31 cellular contexts compared by ENCODE assay signal in the genomic region with DNA sequence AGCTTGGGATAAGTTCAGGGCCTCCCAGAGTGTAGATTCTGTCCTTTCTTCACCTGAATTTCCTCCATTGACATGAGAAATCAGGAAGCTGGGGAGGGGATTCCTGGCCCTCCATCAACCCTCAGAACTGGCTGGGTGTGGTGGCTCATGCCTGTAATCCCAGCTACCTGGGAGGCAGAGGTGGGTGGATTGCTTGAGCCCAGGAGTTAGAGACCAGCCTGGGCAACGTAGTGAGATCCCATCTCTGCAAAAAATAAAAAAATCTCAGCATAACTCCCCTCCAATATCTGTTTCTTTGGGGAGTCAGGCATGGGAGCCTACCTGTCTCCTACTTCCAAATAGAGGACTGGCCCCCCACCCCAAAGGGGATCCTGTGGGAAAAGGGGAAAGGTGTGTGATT. TPM values are rescaled to one million over a fixed set of nuclear protein-coding genes. Genes with fewer than 3 reads are reported as not detected.
"Had no signal": no experiment of that assay in that cellular context is flagged by ENCODE, and none has a peak within 500 bp of the region (broad histone marks: within the 10 kb centered on the region; RNA-seq: fewer than 3 reads in every experiment).

No MANE protein-coding gene starts in this region.

- H3K4me3 Mint-ChIP-seq: naive B cell; naive thymus-derived CD8-positive, alpha-beta T cell; natural killer cell treated with Interleukin-12 subunit alpha and Interleukin-12 subunit beta and Interleukin-15 and Interleukin-18, amount 100 ng/mL, for 72 hours; nephron progenitor cell; neural crest cell; stimulated activated memory B cell treated with anti-CD40 and anti-IgM and Interleukin-4, amounts not matched to agents 10 μg/mL and 1 μg/mL and 100 μg/mL, for 72 hours; stimulated activated naive CD8-positive, alpha-beta T cell treated with anti-CD3 and anti-CD28 coated beads, Interleukin-15, amount 100 ng/mL, for 72 hours had no signal

- H3K4me3 ChIP-seq: pancreas, psoas muscle, skin epidermis, smooth muscle cell, spleen, suprapubic skin, testis, tibial artery, transverse colon, upper lobe of right lung, uterus had no signal

- H3K27ac ChIP-seq: neutrophil, pancreas, psoas muscle, skin epidermis, spleen, suprapubic skin, testis, tibial artery, upper lobe of right lung had no signal

- H3K9me3 Mint-ChIP-seq: natural killer cell treated with Interleukin-12 subunit alpha and Interleukin-12 subunit beta and Interleukin-15 and Interleukin-18, amount 100 ng/mL, for 72 hours; nephron progenitor cell; neural crest cell; stimulated activated naive CD8-positive, alpha-beta T cell treated with anti-CD3 and anti-CD28 coated beads, Interleukin-15, amount 100 ng/mL, for 72 hours had no signal

- DNase-seq: naive B cell; naive thymus-derived CD8-positive, alpha-beta T cell; nephron progenitor cell; nucleus accumbens; pancreas; psoas muscle; right cardiac atrium; spleen; stimulated activated CD4-positive, alpha-beta T cell treated with anti-CD3 and anti-CD28 coated beads, Interleukin-12 subunit alpha, Interleukin-12 subunit beta, amount 100 ng/mL, for 4 hours; stimulated activated CD4-positive, alpha-beta T cell treated with anti-CD3 and anti-CD28 coated beads, Interleukin-1b, Interleukin-23, amount 100 ng/mL, for 48 hours; stimulated activated CD4-positive, alpha-beta T cell treated with anti-CD3 and anti-CD28 coated beads, Interleukin-4, amount 100 ng/mL, for 1 hour; stimulated activated CD4-positive, alpha-beta T cell treated with anti-CD3 and anti-CD28 coated beads, Interleukin-4, amount 100 ng/mL, for 4 hours; stimulated activated CD8-positive, alpha-beta memory T cell treated with anti-CD3 and anti-CD28 coated beads, Interleukin-4, amount 100 ng/mL, for 48 hours; stimulated activated naive CD4-positive, alpha-beta T cell; stimulated activated naive CD8-positive, alpha-beta T cell treated with anti-CD3 and anti-CD28 coated beads, Interleukin-15, amount 100 ng/mL, for 72 hours; stimulated activated naive CD8-positive, alpha-beta T cell treated with anti-CD3 and anti-CD28 coated beads, Interleukin-15, Interleukin-2, amounts not matched to agents 100 U/mL and 50 U/mL, for 24 hours; substantia nigra; testis; tibial artery; transverse colon; upper lobe of right lung; uterus had no signal

- H3K27ac Mint-ChIP-seq: naive B cell; natural killer cell treated with Interleukin-12 subunit alpha and Interleukin-12 subunit beta and Interleukin-15 and Interleukin-18, amount 100 ng/mL, for 72 hours; progenitor cell of endocrine pancreas; stimulated activated memory B cell treated with anti-CD40 and anti-IgM and Interleukin-4, amounts not matched to agents 10 μg/mL and 1 μg/mL and 100 μg/mL, for 72 hours; stimulated activated naive CD8-positive, alpha-beta T cell treated with anti-CD3 and anti-CD28 coated beads, Interleukin-15, amount 100 ng/mL, for 72 hours had no signal

- H3K36me3 Mint-ChIP-seq: naive B cell; naive thymus-derived CD8-positive, alpha-beta T cell; natural killer cell treated with Interleukin-12 subunit alpha and Interleukin-12 subunit beta and Interleukin-15 and Interleukin-18, amount 100 ng/mL, for 72 hours; stimulated activated memory B cell treated with anti-CD40 and anti-IgM and Interleukin-4, amounts not matched to agents 10 μg/mL and 1 μg/mL and 100 μg/mL, for 72 hours had no signal

- H3K27me3 ChIP-seq: pancreas, suprapubic skin, testis, transverse colon, upper lobe of right lung, uterus had no signal

- H3K9me3 ChIP-seq: neutrophil, pancreas, psoas muscle, spleen, suprapubic skin, testis, tibial artery, transverse colon, upper lobe of right lung, uterus had no signal

- H3K4me1 Mint-ChIP-seq: naive thymus-derived CD8-positive, alpha-beta T cell; stimulated activated memory B cell treated with anti-CD40 and anti-IgM and Interleukin-4, amounts not matched to agents 10 μg/mL and 1 μg/mL and 100 μg/mL, for 72 hours; stimulated activated naive CD8-positive, alpha-beta T cell treated with anti-CD3 and anti-CD28 coated beads, Interleukin-15, amount 100 ng/mL, for 72 hours had no signal

- H3K4me2 ChIP-seq: smooth muscle cell had no signal

- H3K36me3 ChIP-seq: neutrophil, pancreas, spleen, suprapubic skin, tibial artery, transverse colon, upper lobe of right lung, uterus had no signal

- H3K4me1 ChIP-seq: pancreas, psoas muscle, suprapubic skin, testis, tibial artery, upper lobe of right lung, uterus had no signal

- ATAC-seq: naive thymus-derived CD8-positive, alpha-beta T cell; natural killer cell treated with Interleukin-12 subunit alpha and Interleukin-12 subunit beta and Interleukin-15 and Interleukin-18, amount 100 ng/mL, for 72 hours; pancreas; right cardiac atrium; sciatic nerve; stimulated activated memory B cell treated with anti-CD40 and anti-IgM and Interleukin-4, amounts not matched to agents 10 μg/mL and 1 μg/mL and 100 μg/mL, for 72 hours; stimulated activated naive CD8-positive, alpha-beta T cell treated with anti-CD3 and anti-CD28 coated beads, Interleukin-15, amount 100 ng/mL, for 72 hours; stimulated activated naive CD8-positive, alpha-beta T cell treated with anti-CD3 and anti-CD28 coated beads, Interleukin-15, Interleukin-2, amounts not matched to agents 100 U/mL and 50 U/mL, for 24 hours; upper lobe of right lung had no signal

RNA-seq across cellular contexts. Expression of a gene that starts 59.8 kb away (rescaled TPM):
- total RNA-seq: naive thymus-derived CD8-positive, alpha-beta T cell; natural killer cell treated with Interleukin-12 subunit alpha and Interleukin-12 subunit beta and Interleukin-15 and Interleukin-18, amount 100 ng/mL, for 72 hours had no signal
- polyA plus RNA-seq: naive thymus-derived CD8-positive, alpha-beta T cell had no signal
